ENCODE assay signal across 20 cellular contexts in the genomic region with DNA sequence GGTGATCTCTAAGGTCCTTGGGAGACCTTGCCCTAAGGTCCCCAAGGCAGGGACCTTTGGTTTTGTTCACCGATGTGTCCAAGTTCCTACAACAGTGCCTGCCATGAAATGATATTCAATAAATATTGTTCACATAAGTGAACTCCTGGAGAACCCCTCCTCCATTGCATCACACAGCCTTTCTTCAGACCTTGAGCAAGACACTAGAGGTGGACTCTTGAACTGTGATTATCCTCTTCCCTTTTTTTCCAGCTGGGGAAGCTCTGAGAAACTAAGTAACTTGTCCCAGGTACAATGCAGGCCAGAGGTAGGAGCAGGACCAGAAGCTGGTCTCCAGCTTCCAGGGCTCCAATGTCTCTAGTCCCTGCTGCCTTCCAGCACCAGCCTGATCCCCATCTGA.
DNase-seq lines count a peak whose midpoint lies in the region; ATAC-seq and TF ChIP-seq lines count a peak whose summit lies in the region.
"Had no signal": no experiment of that assay in that cellular context is flagged by ENCODE, and none has a peak within 500 bp of the region (broad histone marks: within the 10 kb centered on the region; RNA-seq: fewer than 3 reads in every experiment).

No MANE protein-coding gene starts in this region.

- no peak for TF ChIP-seq CTCF in neural crest cell (conservative IDR thresholded peaks at IDR 0.05)
- TF ChIP-seq CTCF in BE2C (IDR thresholded peaks at IDR 0.05; ENCODE audit: low read depth, low read length), result no peak

- intact Hi-C loops in aorta (cut with DNase I), result no loop called here

- no peaks in the 10 kb centered on the region for H3K36me3 Mint-ChIP-seq in neural crest cell (ENCODE audit: low read depth)
- H3K36me3 Mint-ChIP-seq: IgD-negative memory B cell had no signal

- no peaks in the 10 kb centered on the region for H3K27me3 Mint-ChIP-seq in neural crest cell (ENCODE audit: low read depth)

- no peak overlapping the region for H3K27ac Mint-ChIP-seq in neural crest cell (ENCODE audit: unreplicated experiment)
- H3K27ac Mint-ChIP-seq: B cell; CD4-positive, alpha-beta T cell; IgD-negative memory B cell had no signal

- no peak for ATAC-seq in aorta (ENCODE audit: low FRiP score)

- H3K4me3 Mint-ChIP-seq in neural crest cell, result peak overlapping the region; percentile 23
- H3K4me3 Mint-ChIP-seq: B cell; CD4-positive, alpha-beta T cell; IgD-negative memory B cell had no signal

- no peaks in the 10 kb centered on the region for H3K4me1 ChIP-seq in aorta (ENCODE audit: control insufficient read depth in 1 of 2, insufficient read depth in 2 of 2, low read length in 2 of 2)
- H3K4me1 ChIP-seq in BE2C, result no peaks in the 10 kb centered on the region
- H3K4me1 ChIP-seq: Peyer's patch, SJSA1 had no signal

- DNase-seq in AML-193 (lab: John Stamatoyannopoulos, UW), result peak; percentile 48 to 63
- peak; percentile 36 for DNase-seq in MV-4-11 (lab: John Stamatoyannopoulos, UW)
- peak; percentile 63 for DNase-seq in SKM-1 (lab: John Stamatoyannopoulos, UW; ENCODE audit: unreplicated experiment)
- DNase-seq in neural crest cell (ENCODE audit: low read depth, low spot score), result no peak
- no peak for DNase-seq in aorta
- no peak for DNase-seq in BE2C
- DNase-seq in pons (ENCODE audit: low spot score), result no peak
- DNase-seq: CD4-positive, alpha-beta T cell; COR-L47; DMS79; NCI-H1092; NCI-H1436; NCI-H187 treated with DMSO at 0.1 percent for 48 hours; NCI-H2107; NCI-H446 treated with DMSO at 0.1 percent for 48 hours; Peyer's patch; SW 1271 had no signal

- H3K4me1 Mint-ChIP-seq in neural crest cell, result peaks cover 27% of the 10 kb centered on the region

- no peaks in the 10 kb centered on the region for H3K36me3 ChIP-seq in aorta (ENCODE audit: control insufficient read depth in 1 of 2, insufficient read depth in 2 of 2, low read length in 1 of 2)
- no peaks in the 10 kb centered on the region for H3K36me3 ChIP-seq in BE2C
- H3K36me3 ChIP-seq: Peyer's patch, SJSA1 had no signal

- H3K4me3 ChIP-seq in aorta (ENCODE audit: low read length in 2 of 2) (no peak overlapping the region), BE2C (ENCODE audit: low read depth, low read length) (no peak overlapping the region)
- H3K4me3 ChIP-seq: Peyer's patch, SJSA1 had no signal

- H3K9me3 ChIP-seq in aorta (ENCODE audit: control insufficient read depth, low read length) (no peaks in the 10 kb centered on the region), BE2C (no peaks in the 10 kb centered on the region)
- H3K9me3 ChIP-seq: Peyer's patch, SJSA1 had no signal

- WGBS in aorta, 2 donors, result 88 to 91% methylated on average over 1 of the region's 1 CpG

- H3K9me3 Mint-ChIP-seq in neural crest cell, result no peaks in the 10 kb centered on the region
- H3K9me3 Mint-ChIP-seq: CD4-positive, alpha-beta T cell; IgD-negative memory B cell had no signal

- H3K27me3 ChIP-seq in aorta (ENCODE audit: control insufficient read depth in 1 of 2, insufficient read depth in 2 of 2, low read length in 1 of 2), result no peaks in the 10 kb centered on the region
- H3K27me3 ChIP-seq in BE2C, result no peaks in the 10 kb centered on the region
- H3K27me3 ChIP-seq: Peyer's patch, SJSA1 had no signal

- H3K27ac ChIP-seq in aorta (ENCODE audit: low read depth in 1 of 2, low read length in 2 of 2), result no peak overlapping the region
- H3K27ac ChIP-seq: Peyer's patch, SJSA1 had no signal

Comparison
In these comparisons a context has a peak if more than half of its experiments do, and no peak if none do; other contexts are left out.
1. DNase-seq: peak in AML-193 (2 of 2), MV-4-11 (single experiment) and SKM-1 (single experiment); none in neural crest cell (single experiment), aorta (0 of 2), BE2C (single experiment) and pons (single experiment).